9 cellular contexts compared by ENCODE assay signal in the genomic region with DNA sequence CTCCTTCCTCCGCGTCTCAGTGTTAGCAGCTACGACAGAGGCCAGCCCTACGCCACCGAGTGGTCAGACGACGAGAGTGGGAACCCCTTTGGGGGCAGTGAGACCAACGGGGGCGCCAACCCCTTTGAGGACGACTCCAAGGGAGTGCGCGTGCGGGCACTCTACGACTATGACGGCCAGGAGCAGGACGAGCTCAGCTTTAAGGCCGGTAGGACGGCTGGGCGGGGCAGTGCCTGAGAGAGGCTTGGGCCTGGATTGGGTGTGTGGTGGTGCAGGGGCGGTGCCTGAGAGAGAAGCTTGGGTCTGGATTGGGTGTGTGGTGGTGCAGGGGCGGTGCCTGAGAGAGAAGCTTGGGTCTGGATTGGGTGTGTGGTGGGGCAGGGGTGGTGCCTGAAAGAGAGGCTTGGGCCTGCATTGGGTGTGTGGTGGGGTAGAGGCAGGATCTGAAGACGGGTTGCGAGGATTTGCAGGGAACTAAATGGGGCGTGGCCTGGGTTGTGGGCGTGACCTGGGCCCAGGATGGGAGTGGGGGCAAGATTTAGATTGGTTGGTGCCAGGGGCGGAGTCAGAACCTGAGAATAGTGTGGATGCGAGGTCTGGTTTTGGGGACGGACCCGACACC. TPM values are rescaled to one million over a fixed set of nuclear protein-coding genes. Genes with fewer than 3 reads are reported as not detected.
DNase-seq lines count a peak whose midpoint lies in the region; ATAC-seq and TF ChIP-seq lines count a peak whose summit lies in the region.
"Had no signal": no experiment of that assay in that cellular context is flagged by ENCODE, and none has a peak within 500 bp of the region (broad histone marks: within the 10 kb centered on the region; RNA-seq: fewer than 3 reads in every experiment).

No MANE protein-coding gene starts in this region.

- DNase-seq in Right ventricle myocardium superior (peak; percentile 61), retinal pigment epithelial cell (ENCODE audit: low read depth) (peak; percentile 41), inferior parietal cortex (ENCODE audit: extremely low spot score) (no peak)

- intact Hi-C loops in Right ventricle myocardium superior (cut with DNase I), result no loop called here

- no peak for TF ChIP-seq CTCF in VCaP (conservative IDR thresholded peaks at IDR 0.05)
- no peak for TF ChIP-seq CTCF in retinal pigment epithelial cell (conservative IDR thresholded peaks at IDR 0.05; ENCODE audit: low read depth, low read length)

- ATAC-seq in Right ventricle myocardium superior (ENCODE audit: poor library complexity) (no peak), HG02981 (IDR thresholded peaks at IDR 0.05; ENCODE audit: unreplicated experiment) (no peak), GM19452 (IDR thresholded peaks at IDR 0.05; ENCODE audit: unreplicated experiment) (no peak), GM19463 (IDR thresholded peaks at IDR 0.05; ENCODE audit: unreplicated experiment) (no peak)

- H3K27ac ChIP-seq in VCaP, result peak overlapping the region; percentile 100; the same call in 1 of the 2 replicates

- H3K4me3 ChIP-seq in GM08714 (ENCODE audit: low read length), result peak overlapping the region; percentile 22; the same call in 1 of the 2 replicates
- H3K4me3 ChIP-seq in retinal pigment epithelial cell (ENCODE audit: low read length), result peak overlapping the region; percentile 27

RNA-seq across cellular contexts. Expression of a gene that starts 24.4 kb away (rescaled TPM):
- not detected for total RNA-seq in Right ventricle myocardium superior
- total RNA-seq: dermis microvascular lymphatic vessel endothelial cell had no signal
